ENCODE assay signal across 1 cellular context in genomic region chrX:107805179-107805578, GRCh38.
TF ChIP-seq lines count a peak whose summit lies in the region.

No MANE protein-coding gene starts in this region.

TF ChIP-seq in H1, 55 proteins besides CTCF, POLR2A, EP300 and RAD21 (continued from another document):
- TF ChIP-seq CHD7 (IDR thresholded peaks at IDR 0.05; ENCODE audit: insufficient replicate concordance, low read length) (no peak), GTF2F1 (IDR thresholded peaks at IDR 0.05; ENCODE audit: borderline replicate concordance, low read depth, low read length) (no peak), CBX5 (IDR thresholded peaks at IDR 0.05; ENCODE audit: low read depth, low read length) (no peak)
